In genomic region chr16:14548933-14549788, GRCh38 we compare ENCODE assay signal across 19 cellular contexts.
DNase-seq lines count a peak whose midpoint lies in the region; ATAC-seq, FAIRE-seq and TF ChIP-seq lines count a peak whose summit lies in the region.
"Had no signal": no experiment of that assay in that cellular context is flagged by ENCODE, and none has a peak within 500 bp of the region (broad histone marks: within the 10 kb centered on the region; RNA-seq: fewer than 3 reads in every experiment).

No MANE protein-coding gene starts in this region.

- H2AFZ ChIP-seq in astrocyte (ENCODE audit: low read depth, low read length) = no peak overlapping the region

- H3K36me3 Mint-ChIP-seq in activated T-cell treated with anti-CD3 and anti-CD28 coated beads, Interleukin-2, amount 50 U/mL, for 72 hours (ENCODE audit: insufficient read depth in 2 of 2) = peaks cover 2 to 13% of the 10 kb centered on the region in 2 donors
- peaks cover 1% of the 10 kb centered on the region for H3K36me3 Mint-ChIP-seq in astrocyte (ENCODE audit: low read depth, unreplicated experiment)
- H3K36me3 Mint-ChIP-seq in stimulated activated effector memory CD8-positive, alpha-beta T cell treated with anti-CD3 and anti-CD28 coated beads, Interleukin-12 subunit alpha, Interleukin-12 subunit beta, amount 100 ng/mL, for 72 hours = peaks cover 88% of the 10 kb centered on the region

- H4K20me1 ChIP-seq in astrocyte (ENCODE audit: insufficient read depth, low read length) = peaks cover 5% of the 10 kb centered on the region

- H3K27ac ChIP-seq in astrocyte (ENCODE audit: low read depth, low read length) = no peak overlapping the region
- H3K27ac ChIP-seq: colonic mucosa, SJSA1, upper lobe of right lung had no signal

- no peak for DNase-seq in activated T-cell treated with anti-CD3 and anti-CD28 coated beads, Interleukin-2, amount 50 U/mL, for 72 hours
- no peak for DNase-seq in activated T-cell treated with anti-CD3 and anti-CD28 coated beads, Interleukin-2, amount 50 U/mL, for 1 hour
- DNase-seq in astrocyte (ENCODE audit: low read depth) (peak; percentile 25), kidney tubule cell (ENCODE audit: low spot score) (peak; percentile 36), GDM1 (lab: John Stamatoyannopoulos, UW) (no peak), NCI-H226 (no peak)
- no peak for DNase-seq in stimulated activated effector memory CD8-positive, alpha-beta T cell treated with anti-CD3 and anti-CD28 coated beads, Interleukin-12 subunit alpha, Interleukin-12 subunit beta, amount 100 ng/mL, for 72 hours (ENCODE audit: low spot score in 2 of 2)
- DNase-seq: activated CD8-positive, alpha-beta memory T cell treated with anti-CD3 and anti-CD28 coated beads, Interleukin-2, amount 10 ng/mL, durations not matched to agents 7 days and 5 days; activated gamma-delta T cell treated with Interleukin-2 at 50 U/mL for 16 hours; colonic mucosa; KG1; kidney; stimulated activated CD4-positive, alpha-beta T cell treated with anti-CD3 and anti-CD28 coated beads, Interleukin-12 subunit alpha, Interleukin-12 subunit beta, amount 100 ng/mL, for 4 hours; stimulated activated naive CD8-positive, alpha-beta T cell treated with anti-CD3 and anti-CD28 coated beads, Interleukin-15, Interleukin-2, amounts not matched to agents 100 U/mL and 50 U/mL, for 24 hours; upper lobe of right lung had no signal

- peaks cover 16% of the 10 kb centered on the region for H3K36me3 ChIP-seq in astrocyte (ENCODE audit: insufficient read depth, low read length)
- H3K36me3 ChIP-seq: colonic mucosa had no signal

- H3K27me3 Mint-ChIP-seq in activated T-cell treated with anti-CD3 and anti-CD28 coated beads, Interleukin-2, amount 50 U/mL, for 72 hours (ENCODE audit: low read depth) = no peaks in the 10 kb centered on the region
- H3K27me3 Mint-ChIP-seq in astrocyte (ENCODE audit: low read depth, unreplicated experiment) = no peaks in the 10 kb centered on the region
- H3K27me3 Mint-ChIP-seq: activated CD8-positive, alpha-beta memory T cell treated with anti-CD3 and anti-CD28 coated beads, Interleukin-2, amount 10 ng/mL, durations not matched to agents 7 days and 5 days had no signal

- H3K27ac Mint-ChIP-seq in activated T-cell treated with anti-CD3 and anti-CD28 coated beads, Interleukin-2, amount 50 U/mL, for 72 hours = peak overlapping the region; percentile 34
- no peak overlapping the region for H3K27ac Mint-ChIP-seq in astrocyte (ENCODE audit: unreplicated experiment)
- peak overlapping the region; percentile 23 for H3K27ac Mint-ChIP-seq in stimulated activated effector memory CD8-positive, alpha-beta T cell treated with anti-CD3 and anti-CD28 coated beads, Interleukin-12 subunit alpha, Interleukin-12 subunit beta, amount 100 ng/mL, for 72 hours
- H3K27ac Mint-ChIP-seq: activated CD8-positive, alpha-beta memory T cell treated with anti-CD3 and anti-CD28 coated beads, Interleukin-2, amount 10 ng/mL, durations not matched to agents 7 days and 5 days; T-helper 2 cell treated with Interferon-gamma antibody and Interleukin-4, amounts not matched to agents 5 μg/mL and 100 μg/mL, for 36 hours had no signal

- H3K9ac ChIP-seq in astrocyte (ENCODE audit: low read length) = no peak overlapping the region

- H3K4me3 ChIP-seq in astrocyte (ENCODE audit: insufficient read depth, low read depth, low read length) = no peak overlapping the region
- H3K4me3 ChIP-seq: colonic mucosa, SJSA1, upper lobe of right lung had no signal

- H3K9me3 Mint-ChIP-seq in activated T-cell treated with anti-CD3 and anti-CD28 coated beads, Interleukin-2, amount 50 U/mL, for 72 hours = no peaks in the 10 kb centered on the region
- H3K9me3 Mint-ChIP-seq in astrocyte (ENCODE audit: unreplicated experiment) = no peaks in the 10 kb centered on the region
- no peaks in the 10 kb centered on the region for H3K9me3 Mint-ChIP-seq in stimulated activated effector memory CD8-positive, alpha-beta T cell treated with anti-CD3 and anti-CD28 coated beads, Interleukin-12 subunit alpha, Interleukin-12 subunit beta, amount 100 ng/mL, for 72 hours
- H3K9me3 Mint-ChIP-seq: T-helper 2 cell treated with Interferon-gamma antibody and Interleukin-4, amounts not matched to agents 5 μg/mL and 100 μg/mL, for 36 hours had no signal

- TF ChIP-seq CTCF in astrocyte (IDR thresholded peaks at IDR 0.05; ENCODE audit: insufficient read depth, low read depth, low read length) = no peak

- no peaks in the 10 kb centered on the region for H3K4me1 ChIP-seq in astrocyte (ENCODE audit: insufficient read depth, low read length)
- H3K4me1 ChIP-seq: colonic mucosa, SJSA1 had no signal

- ATAC-seq in activated T-cell treated with anti-CD3 and anti-CD28 coated beads, Interleukin-2, amount 50 U/mL, for 72 hours (replicated peaks in 1 of 2) = no peak
- no peak for ATAC-seq in stimulated activated effector memory CD8-positive, alpha-beta T cell treated with anti-CD3 and anti-CD28 coated beads, Interleukin-12 subunit alpha, Interleukin-12 subunit beta, amount 100 ng/mL, for 72 hours
- ATAC-seq in GM18517 (IDR thresholded peaks at IDR 0.05; ENCODE audit: unreplicated experiment) = no peak
- ATAC-seq: activated CD8-positive, alpha-beta memory T cell treated with anti-CD3 and anti-CD28 coated beads, Interleukin-2, amount 10 ng/mL, durations not matched to agents 7 days and 5 days; stimulated activated naive CD8-positive, alpha-beta T cell treated with anti-CD3 and anti-CD28 coated beads, Interleukin-15, Interleukin-2, amounts not matched to agents 100 U/mL and 50 U/mL, for 24 hours had no signal

- no peaks in the 10 kb centered on the region for H3K79me2 ChIP-seq in astrocyte (ENCODE audit: insufficient read depth, low read length)

- peak overlapping the region; percentile 6 for H3K4me2 ChIP-seq in astrocyte (ENCODE audit: low read length)

- H3K4me3 Mint-ChIP-seq in activated T-cell treated with anti-CD3 and anti-CD28 coated beads, Interleukin-2, amount 50 U/mL, for 72 hours = no peak overlapping the region
- H3K4me3 Mint-ChIP-seq in astrocyte (ENCODE audit: unreplicated experiment) = no peak overlapping the region
- H3K4me3 Mint-ChIP-seq in stimulated activated effector memory CD8-positive, alpha-beta T cell treated with anti-CD3 and anti-CD28 coated beads, Interleukin-12 subunit alpha, Interleukin-12 subunit beta, amount 100 ng/mL, for 72 hours = no peak overlapping the region
- H3K4me3 Mint-ChIP-seq: activated CD8-positive, alpha-beta memory T cell treated with anti-CD3 and anti-CD28 coated beads, Interleukin-2, amount 10 ng/mL, durations not matched to agents 7 days and 5 days; T-helper 2 cell treated with Interferon-gamma antibody and Interleukin-4, amounts not matched to agents 5 μg/mL and 100 μg/mL, for 36 hours had no signal

- H3K9me3 ChIP-seq in astrocyte (ENCODE audit: insufficient read depth, low read depth, low read length) = no peaks in the 10 kb centered on the region
- H3K9me3 ChIP-seq: colonic mucosa, SJSA1, upper lobe of right lung had no signal

- no peaks in the 10 kb centered on the region for H3K27me3 ChIP-seq in astrocyte (ENCODE audit: insufficient read depth, low read length)
- H3K27me3 ChIP-seq: colonic mucosa, SJSA1, upper lobe of right lung had no signal

- H3K4me1 Mint-ChIP-seq in activated T-cell treated with anti-CD3 and anti-CD28 coated beads, Interleukin-2, amount 50 U/mL, for 72 hours (ENCODE audit: low read depth) = no peaks in the 10 kb centered on the region
- H3K4me1 Mint-ChIP-seq in astrocyte (ENCODE audit: low read depth, unreplicated experiment) = peaks cover 18% of the 10 kb centered on the region
- H3K4me1 Mint-ChIP-seq in stimulated activated effector memory CD8-positive, alpha-beta T cell treated with anti-CD3 and anti-CD28 coated beads, Interleukin-12 subunit alpha, Interleukin-12 subunit beta, amount 100 ng/mL, for 72 hours = no peaks in the 10 kb centered on the region
- H3K4me1 Mint-ChIP-seq: activated CD8-positive, alpha-beta memory T cell treated with anti-CD3 and anti-CD28 coated beads, Interleukin-2, amount 10 ng/mL, durations not matched to agents 7 days and 5 days had no signal

- no peak for FAIRE-seq in astrocyte (lab: Jason Lieb, UNC)
- FAIRE-seq: A204.1, kidney had no signal

Comparison
In these comparisons a context has a peak if more than half of its experiments do, and no peak if none do; other contexts are left out.
1. DNase-seq: peak in astrocyte (single experiment) and kidney tubule cell (single experiment); none in activated T-cell treated with anti-CD3 and anti-CD28 coated beads, Interleukin-2, amount 50 U/mL, for 72 hours (0 of 2), activated T-cell treated with anti-CD3 and anti-CD28 coated beads, Interleukin-2, amount 50 U/mL, for 1 hour (single experiment), stimulated activated effector memory CD8-positive, alpha-beta T cell treated with anti-CD3 and anti-CD28 coated beads, Interleukin-12 subunit alpha, Interleukin-12 subunit beta, amount 100 ng/mL, for 72 hours (0 of 2), GDM1 (single experiment) and NCI-H226 (single experiment).